ENCODE assay signal across 8 cellular contexts in genomic region chr17:2723997-2724782, GRCh38. TPM values are rescaled to one million over a fixed set of nuclear protein-coding genes. Genes with fewer than 3 reads are reported as not detected.
DNase-seq lines count a peak whose midpoint lies in the region; ATAC-seq and TF ChIP-seq lines count a peak whose summit lies in the region.

No MANE protein-coding gene starts in this region.

- no peaks in the 10 kb centered on the region; a peak in 1 of 22 replicates for H3K36me3 ChIP-seq in BLaER1 treated with 17β-estradiol and CSF1 and Interleukin-3, amounts not matched to agents 10 nM and 100 nM
- H3K36me3 ChIP-seq in NT2/D1 (ENCODE audit: insufficient read depth, insufficient read length, low read length) (no peaks in the 10 kb centered on the region), heart right ventricle (peaks cover 0 to 3% (median 0%) of the 10 kb centered on the region in 9 donors), ovary (no peaks in the 10 kb centered on the region)

- peaks cover 39 to 66% (median 61%) of the 10 kb centered on the region in 11 experiments for H3K27me3 ChIP-seq in BLaER1 treated with 17β-estradiol and CSF1 and Interleukin-3, amounts not matched to agents 10 nM and 100 nM
- H3K27me3 ChIP-seq in NT2/D1 (ENCODE audit: insufficient read depth, insufficient read length) (no peaks in the 10 kb centered on the region), heart right ventricle (peaks cover 0 to 34% (median 6%) of the 10 kb centered on the region in 7 donors), ovary (no peaks in the 10 kb centered on the region)

- TF ChIP-seq CTCF in heart right ventricle (IDR thresholded peaks at IDR 0.05) (no peak), ovary (IDR thresholded peaks at IDR 0.05) (no peak)

- WGBS in heart right ventricle, 2 donors: 0 to 1% methylated on average over 79 to 98 of the region's 98 CpGs
- 1 to 2% (median 2%) methylated on average over 58 to 98 of the region's 98 CpGs for WGBS in ovary, 3 donors

- no peaks in the 10 kb centered on the region for H3K9me3 ChIP-seq in BLaER1 treated with 17β-estradiol and CSF1 and Interleukin-3, amounts not matched to agents 10 nM and 100 nM (replicated peaks in 1 of 11)
- H3K9me3 ChIP-seq in NT2/D1 (ENCODE audit: insufficient read depth, low read length) (no peaks in the 10 kb centered on the region), heart right ventricle (no peaks in the 10 kb centered on the region), ovary (no peaks in the 10 kb centered on the region)

- peaks cover 0 to 24% (median 0%) of the 10 kb centered on the region in 11 experiments; a peak in 4 of 22 replicates for H4K20me1 ChIP-seq in BLaER1 treated with 17β-estradiol and CSF1 and Interleukin-3, amounts not matched to agents 10 nM and 100 nM

- H3K4me2 ChIP-seq in BLaER1 treated with 17β-estradiol and CSF1 and Interleukin-3, amounts not matched to agents 10 nM and 100 nM: peak overlapping the region; percentile 34 to 73 (median 51)

- no peak for TF ChIP-seq POLR2A in ovary (IDR thresholded peaks at IDR 0.05)

- no peak overlapping the region for H3K27ac ChIP-seq in BLaER1 treated with 17β-estradiol and CSF1 and Interleukin-3, amounts not matched to agents 10 nM and 100 nM
- H3K27ac ChIP-seq in heart right ventricle (peak overlapping the region; percentile 38 to 82 (median 73)), ovary (no peak overlapping the region)

- intact Hi-C loops in heart right ventricle (cut with DNase I): no loop called here
- intact Hi-C loops in ovary (cut with DNase I): no loop called here

- no peak for TF ChIP-seq EP300 in ovary (IDR thresholded peaks at IDR 0.05)

- no peak overlapping the region for H3K9ac ChIP-seq in BLaER1 treated with 17β-estradiol and CSF1 and Interleukin-3, amounts not matched to agents 10 nM and 100 nM
- peak overlapping the region; percentile 85 for H3K9ac ChIP-seq in NT2/D1 (ENCODE audit: insufficient read length, low read depth)

- peaks cover 9 to 17% (median 15%) of the 10 kb centered on the region in 10 experiments; a peak in 14 of 20 replicates for H3K4me1 ChIP-seq in BLaER1 treated with 17β-estradiol and CSF1 and Interleukin-3, amounts not matched to agents 10 nM and 100 nM
- H3K4me1 ChIP-seq in NT2/D1 (ENCODE audit: insufficient read depth, insufficient read length) (peaks cover 10% of the 10 kb centered on the region), heart right ventricle (peaks cover 0 to 12% (median 8%) of the 10 kb centered on the region in 9 donors), ovary (ENCODE audit: insufficient read depth) (peaks cover 1% of the 10 kb centered on the region)

- ATAC-seq in heart right ventricle: peak in 7 of 8 donors; percentile 43 to 79 (median 62)
- no peak for ATAC-seq in HG03280 (IDR thresholded peaks at IDR 0.05; ENCODE audit: unreplicated experiment)

- H3K4me3 ChIP-seq in BLaER1 treated with 17β-estradiol and CSF1 and Interleukin-3, amounts not matched to agents 10 nM and 100 nM: peak overlapping the region in 5 of 10 experiments; percentile 21 to 49 (median 33); a peak in 7 of 20 replicates
- H3K4me3 ChIP-seq in NT2/D1 (ENCODE audit: insufficient read length, low read depth): peak overlapping the region; percentile 59
- H3K4me3 ChIP-seq in heart right ventricle: peak overlapping the region in 9 of 10 donors; percentile 27 to 57 (median 49)
- peak overlapping the region; percentile 3 for H3K4me3 ChIP-seq in ovary

- no peak for DNase-seq in NT2/D1 (ENCODE audit: low read depth, low spot score)
- DNase-seq in heart right ventricle: peak; percentile 45 to 49
- peak in 3 of 5 donors; percentile 42 to 64 (median 55) for DNase-seq in ovary
- no peak for DNase-seq in NCI-H2107 (lab: John Stamatoyannopoulos, UW)
- DNase-seq in mesenteric fat pad (ENCODE audit: low spot score): no peak
- no peak for DNase-seq in activated T-cell treated with anti-CD3 and anti-CD28 coated beads, Interleukin-2, amount 50 U/mL, for 48 hours

RNA-seq across cellular contexts. Expression of gene CLUH, which starts 12.6 kb away (rescaled TPM):
- 100 to 1,000 TPM; 122 to 198 (median 170) TPM for total RNA-seq in heart right ventricle
- 100 to 1,000 TPM in 1 of 2 donors, 10 to 100 TPM in 1; 55.6 to 123 TPM for polyA plus RNA-seq in heart right ventricle
- total RNA-seq in ovary: 10 to 100 TPM; 19.6 to 57.9 (median 46.6) TPM
- 10 to 100 TPM; 11.5 to 19.6 TPM for polyA plus RNA-seq in ovary
- total RNA-seq in mesenteric fat pad: 149 TPM

RNA-seq across cellular contexts. Expression of gene CCDC92B, which starts 25.3 kb away (rescaled TPM):
- total RNA-seq in heart right ventricle (under 1 TPM; 0.06 to 0.30 (median 0.19) TPM), ovary (1 to 10 TPM in 1 of 7 donors, under 1 TPM in 6; 0.08 to 1.1 (median 0.24) TPM), mesenteric fat pad (0.16 TPM)
- polyA plus RNA-seq in heart right ventricle (under 1 TPM; 0.06 to 0.44 TPM), ovary (under 1 TPM; 0.07 TPM)

Comparison
In these comparisons a context has a peak if more than half of its experiments do, and no peak if none do; other contexts are left out.
1. H3K27ac ChIP-seq: peak in heart right ventricle (10 of 10); none in BLaER1 treated with 17β-estradiol and CSF1 and Interleukin-3, amounts not matched to agents 10 nM and 100 nM (0 of 11) and ovary (0 of 2).
2. DNase-seq: peak in heart right ventricle (2 of 2) and ovary (3 of 5); none in NT2/D1 (single experiment), NCI-H2107 (single experiment), mesenteric fat pad (single experiment) and activated T-cell treated with anti-CD3 and anti-CD28 coated beads, Interleukin-2, amount 50 U/mL, for 48 hours (0 of 2).